In genomic region chr16:2826591-2827480, GRCh38 we compare ENCODE assay signal across 26 cellular contexts. TPM values are rescaled to one million over a fixed set of nuclear protein-coding genes. Genes with fewer than 3 reads are reported as not detected.
"Had no signal": no experiment of that assay in that cellular context is flagged by ENCODE, and none has a peak within 500 bp of the region (broad histone marks: within the 10 kb centered on the region; RNA-seq: fewer than 3 reads in every experiment).

No MANE protein-coding gene starts in this region.

- H3K4me2 ChIP-seq: hepatocyte, smooth muscle cell had no signal

- H3K79me2 ChIP-seq: hepatocyte had no signal

- H3K27ac Mint-ChIP-seq: activated naive CD8-positive, alpha-beta T cell treated with anti-CD3 and anti-CD28 coated beads, Interleukin-2, amount 50 U/mL, for 24 hours; activated T-helper 2 cell treated with anti-CD3 and anti-CD28 coated beads, Interferon-gamma antibody, Interleukin-2, Interleukin-4, amounts not matched to agents 10 μg/mL and 5 μg/mL and 100 μg/mL, durations not matched to agents 14 hours and 24 hours and 36 hours; nephron; T-helper 17 cell had no signal

- H3K9ac ChIP-seq: parathyroid adenoma had no signal

- H3K9me3 Mint-ChIP-seq: activated naive CD8-positive, alpha-beta T cell treated with anti-CD3 and anti-CD28 coated beads, Interleukin-2, amount 50 U/mL, for 24 hours; activated T-cell treated with anti-CD3 and anti-CD28 coated beads, Interleukin-2, amount 50 U/mL, for 4 hours; activated T-helper 2 cell treated with anti-CD3 and anti-CD28 coated beads, Interferon-gamma antibody, Interleukin-2, Interleukin-4, amounts not matched to agents 10 μg/mL and 5 μg/mL and 100 μg/mL, durations not matched to agents 14 hours and 24 hours and 36 hours; nephron had no signal

- H3K4me3 ChIP-seq: hepatocyte, left lung, right lobe of liver, smooth muscle cell, thyroid gland, uterus had no signal

- H3K27me3 ChIP-seq: hepatocyte, right lobe of liver, thyroid gland, uterus had no signal

- H3K4me1 Mint-ChIP-seq: activated naive CD8-positive, alpha-beta T cell treated with anti-CD3 and anti-CD28 coated beads, Interleukin-2, amount 50 U/mL, for 24 hours; nephron; T-helper 17 cell had no signal

- ATAC-seq: activated naive CD8-positive, alpha-beta T cell treated with anti-CD3 and anti-CD28 coated beads, Interleukin-2, amount 50 U/mL, for 24 hours; activated T-cell treated with anti-CD3 and anti-CD28 coated beads, Interleukin-2, amount 50 U/mL, for 4 hours; foreskin keratinocyte; left lung; right lobe of liver; T-helper 17 cell had no signal

- H3K4me1 ChIP-seq: foreskin keratinocyte, right lobe of liver, thyroid gland, uterus had no signal

- H3K4me3 Mint-ChIP-seq: activated naive CD8-positive, alpha-beta T cell treated with anti-CD3 and anti-CD28 coated beads, Interleukin-2, amount 50 U/mL, for 24 hours; activated T-cell treated with anti-CD3 and anti-CD28 coated beads, Interleukin-2, amount 50 U/mL, for 4 hours; nephron; T-helper 17 cell had no signal

- H2AFZ ChIP-seq: hepatocyte, parathyroid adenoma had no signal

- FAIRE-seq: endometrium had no signal

- H3K27ac ChIP-seq: foreskin keratinocyte, hepatocyte, left lung, parathyroid adenoma, right lobe of liver, thyroid gland, uterus had no signal

- H3K36me3 ChIP-seq: left lung, right lobe of liver, thyroid gland, uterus had no signal

- DNase-seq: activated CD4-positive, alpha-beta T cell treated with anti-CD3 and anti-CD28 coated beads for 4 hours; activated CD4-positive, alpha-beta T cell treated with anti-CD3 and anti-CD28 coated beads, Interleukin-2, amount 50 U/mL, for 48 hours; activated CD4-positive, CD25-positive, alpha-beta regulatory T cell; activated CD8-positive, alpha-beta memory T cell treated with anti-CD3 and anti-CD28 coated beads, Interleukin-2, amount 50 U/mL, for 48 hours; activated naive CD4-positive, alpha-beta T cell treated with anti-CD3 and anti-CD28 coated beads, Interleukin-2, amount 50 U/mL, for 16 hours; activated naive CD8-positive, alpha-beta T cell treated with anti-CD3 and anti-CD28 coated beads, Interleukin-2, amount 50 U/mL, for 24 hours; activated T-cell treated with anti-CD3 and anti-CD28 coated beads, Interleukin-2, amount 50 U/mL, for 4 hours; foreskin keratinocyte; kidney glomerular epithelial cell; stimulated activated CD4-positive, alpha-beta T cell treated with anti-CD3 and anti-CD28 coated beads, Interleukin-2, amount 100 ng/mL, for 48 hours; stimulated activated naive CD4-positive, alpha-beta T cell; SW 1271; T-helper 17 cell; thyroid gland; uterus had no signal

- H3K9me3 ChIP-seq: left lung, right lobe of liver, thyroid gland, uterus had no signal

RNA-seq across cellular contexts. Expression of gene ZG16B, which starts 3.3 kb away (rescaled TPM):
- total RNA-seq: cerebellum, smooth muscle cell, T-helper 17 cell, thyroid gland had no signal
- polyA plus RNA-seq: smooth muscle cell had no signal

RNA-seq across cellular contexts. Expression of gene PRSS21, which starts 9.8 kb away (rescaled TPM):
- total RNA-seq: cerebellum, hepatocyte, right lobe of liver, smooth muscle cell, uterus had no signal
- polyA plus RNA-seq: hepatocyte, smooth muscle cell had no signal

RNA-seq across cellular contexts. Expression of gene PRSS41, which starts 28.6 kb away (rescaled TPM):
- total RNA-seq: activated CD8-positive, alpha-beta memory T cell treated with anti-CD3 and anti-CD28 coated beads for 36 hours; activated T-cell treated with anti-CD3 and anti-CD28 coated beads, Interleukin-2, amount 50 U/mL, for 4 hours; activated T-helper 2 cell treated with anti-CD3 and anti-CD28 coated beads, Interferon-gamma antibody, Interleukin-2, Interleukin-4, amounts not matched to agents 10 μg/mL and 5 μg/mL and 100 μg/mL, durations not matched to agents 14 hours and 24 hours and 36 hours; cerebellum; epithelial cell of proximal tubule; foreskin keratinocyte; hepatocyte; left lung; right lobe of liver; smooth muscle cell; T-helper 17 cell; thyroid gland; uterus had no signal
- polyA plus RNA-seq: foreskin keratinocyte, hepatocyte, smooth muscle cell had no signal

RNA-seq across cellular contexts. Expression of gene PRSS22, which starts 31.1 kb away (rescaled TPM):
- total RNA-seq: activated CD8-positive, alpha-beta memory T cell treated with anti-CD3 and anti-CD28 coated beads for 36 hours; activated T-helper 2 cell treated with anti-CD3 and anti-CD28 coated beads, Interferon-gamma antibody, Interleukin-2, Interleukin-4, amounts not matched to agents 10 μg/mL and 5 μg/mL and 100 μg/mL, durations not matched to agents 14 hours and 24 hours and 36 hours; cerebellum had no signal

RNA-seq across cellular contexts. Expression of gene PRSS33, which starts 39.5 kb away (rescaled TPM):
- total RNA-seq: activated T-helper 2 cell treated with anti-CD3 and anti-CD28 coated beads, Interferon-gamma antibody, Interleukin-2, Interleukin-4, amounts not matched to agents 10 μg/mL and 5 μg/mL and 100 μg/mL, durations not matched to agents 14 hours and 24 hours and 36 hours; cerebellum; epithelial cell of proximal tubule; foreskin keratinocyte; hepatocyte; left lung; right lobe of liver; smooth muscle cell; T-helper 17 cell; thyroid gland had no signal
- polyA plus RNA-seq: foreskin keratinocyte, hepatocyte, smooth muscle cell had no signal
